8 cellular contexts compared by ENCODE assay signal in the genomic region with DNA sequence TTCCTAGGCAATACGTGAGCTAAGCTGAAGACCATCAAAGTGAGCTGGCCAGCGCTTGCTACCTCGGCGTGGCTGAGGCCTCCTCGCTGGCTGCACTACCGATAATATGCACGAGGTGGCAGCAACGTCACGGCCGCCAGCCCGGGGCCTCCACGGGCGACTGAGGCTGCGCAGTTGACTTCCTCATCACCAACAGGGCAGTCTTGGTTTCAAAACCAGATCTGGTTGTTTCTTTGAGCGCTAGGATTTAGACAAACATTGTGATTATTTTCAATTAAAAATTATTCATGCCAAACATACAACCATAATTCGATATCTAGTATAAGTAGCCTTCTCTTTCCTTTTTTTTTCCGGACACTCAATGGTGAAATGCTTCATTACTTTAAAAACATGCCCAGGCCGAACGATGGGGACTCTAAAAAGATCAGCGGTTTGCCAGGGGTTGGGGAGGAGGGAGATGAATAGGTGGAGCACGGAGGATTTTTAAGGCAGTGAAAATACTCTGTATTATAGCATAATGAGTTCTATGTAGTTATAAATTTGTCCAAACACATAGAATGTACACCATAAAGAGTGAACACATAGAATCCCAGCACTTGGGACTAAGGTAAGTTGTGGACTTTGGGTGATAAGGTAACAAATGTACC. TPM values are rescaled to one million over a fixed set of nuclear protein-coding genes. Genes with fewer than 3 reads are reported as not detected.
DNase-seq lines count a peak whose midpoint lies in the region; FAIRE-seq and TF ChIP-seq lines count a peak whose summit lies in the region.

No MANE protein-coding gene starts in this region.

- H3K27me3 ChIP-seq in astrocyte (ENCODE audit: insufficient read depth, low read length) = peaks cover 3% of the 10 kb centered on the region
- H3K27me3 ChIP-seq in small intestine (ENCODE audit: control insufficient read depth in 2 of 2, insufficient read depth in 2 of 2, low read length in 2 of 2) = peaks cover 0 to 2% of the 10 kb centered on the region in 2 donors

- no peaks in the 10 kb centered on the region for H3K36me3 ChIP-seq in astrocyte (ENCODE audit: insufficient read depth, low read length)
- H3K36me3 ChIP-seq in small intestine (ENCODE audit: control insufficient read depth in 2 of 2, insufficient read depth in 2 of 2, low read length in 2 of 2) = no peaks in the 10 kb centered on the region

- FAIRE-seq in astrocyte (lab: Jason Lieb, UNC) = no peak
- FAIRE-seq in small intestine (lab: Jason Lieb, UNC) = no peak

- H3K4me3 ChIP-seq in HFF-Myc (replicated peaks; ENCODE audit: low read depth, low read length) (no peak overlapping the region), astrocyte (ENCODE audit: insufficient read depth, low read depth, low read length) (no peak overlapping the region), small intestine (ENCODE audit: low read depth in 1 of 2, low read length in 2 of 2) (no peak overlapping the region)

- H3K9me3 Mint-ChIP-seq in astrocyte (ENCODE audit: unreplicated experiment) = no peaks in the 10 kb centered on the region

- H3K4me3 Mint-ChIP-seq in astrocyte (ENCODE audit: unreplicated experiment) = no peak overlapping the region

- WGBS in small intestine, 3 donors = 26 to 30% (median 30%) methylated on average over 21 of the region's 21 CpGs

- TF ChIP-seq CTCF in GM12801 (IDR thresholded peaks at IDR 0.05; ENCODE audit: extremely low read depth, insufficient read length) (peak; percentile 58), HFF-Myc (IDR thresholded peaks at IDR 0.05; ENCODE audit: low read depth, low read length, missing control alignments) (peak; percentile 88), astrocyte (IDR thresholded peaks at IDR 0.05; ENCODE audit: insufficient read depth, low read depth, low read length) (peak; percentile 89)

- H3K4me1 ChIP-seq in astrocyte (ENCODE audit: insufficient read depth, low read length) = no peaks in the 10 kb centered on the region
- no peaks in the 10 kb centered on the region for H3K4me1 ChIP-seq in small intestine (ENCODE audit: control insufficient read depth in 2 of 2, insufficient read depth in 1 of 2, low read depth in 1 of 2, low read length in 1 of 2)

- peaks cover 18% of the 10 kb centered on the region for H3K27me3 Mint-ChIP-seq in astrocyte (ENCODE audit: low read depth, unreplicated experiment)

- H2AFZ ChIP-seq in astrocyte (ENCODE audit: low read depth, low read length) = peak overlapping the region; percentile 78

- H3K27ac ChIP-seq in astrocyte (ENCODE audit: low read depth, low read length) (no peak overlapping the region), small intestine (ENCODE audit: low read depth in 1 of 2, low read length in 1 of 2) (no peak overlapping the region)

- H3K27ac Mint-ChIP-seq in astrocyte (ENCODE audit: unreplicated experiment) = no peak overlapping the region

- DNase-seq in HFF-Myc (ENCODE audit: extremely low read depth, low read depth) (peak; percentile 32), NCI-H1092 treated with DMSO at 0.1 percent for 48 hours (lab: John Stamatoyannopoulos, UW) (peak; percentile 44), T1000 (lab: John Stamatoyannopoulos, UW) (peak; percentile 73), astrocyte (ENCODE audit: low read depth) (peak; percentile 32), hippocampal formation (lab: John Stamatoyannopoulos, UW) (peak; percentile 41 to 64), small intestine (peak; percentile 75), cortex of kidney (lab: John Stamatoyannopoulos, UW) (no peak)

- H3K79me2 ChIP-seq in astrocyte (ENCODE audit: insufficient read depth, low read length) = no peaks in the 10 kb centered on the region

- H4K20me1 ChIP-seq in astrocyte (ENCODE audit: insufficient read depth, low read length) = no peaks in the 10 kb centered on the region

- no peaks in the 10 kb centered on the region for H3K9me3 ChIP-seq in astrocyte (ENCODE audit: insufficient read depth, low read depth, low read length)
- H3K9me3 ChIP-seq in small intestine (ENCODE audit: control insufficient read depth, low read depth) = no peaks in the 10 kb centered on the region

- no peaks in the 10 kb centered on the region for H3K36me3 Mint-ChIP-seq in astrocyte (ENCODE audit: low read depth, unreplicated experiment)

- H3K4me1 Mint-ChIP-seq in astrocyte (ENCODE audit: low read depth, unreplicated experiment) = no peaks in the 10 kb centered on the region

- H3K9ac ChIP-seq in astrocyte (ENCODE audit: low read length) = no peak overlapping the region

- no peak overlapping the region for H3K4me2 ChIP-seq in astrocyte (ENCODE audit: low read length)

RNA-seq across cellular contexts. Expression of gene CYBRD1, which starts 52.0 kb away (rescaled TPM):
- total RNA-seq in astrocyte = 26.7 and 37.2 TPM in 2 replicates
- polyA plus RNA-seq in small intestine = 100 to 1,000 TPM in 2 of 3 donors, 10 to 100 TPM in 1; 97.7 to 305 (median 266) TPM
